In genomic region chr17:72591500-72592241, GRCh38 we compare ENCODE assay signal across 8 cellular contexts.
DNase-seq lines count a peak whose midpoint lies in the region; ATAC-seq and TF ChIP-seq lines count a peak whose summit lies in the region.

No MANE protein-coding gene starts in this region.

- peak overlapping the region; percentile 34 for H2AFZ ChIP-seq in neural cell (ENCODE audit: low read depth, low read length)

- POLR2A ChIA-PET in T-cell (lab: Charles Lee) = no interaction called here

- H3K4me3 ChIP-seq in esophagus (ENCODE audit: low read depth in 1 of 2, low read length in 2 of 2) (peak overlapping the region; percentile 64 to 83), neural cell (ENCODE audit: low read length) (peak overlapping the region; percentile 97)

- H3K27ac ChIP-seq in esophagus (ENCODE audit: low read depth in 2 of 2, low read length in 1 of 2) (peak overlapping the region; percentile 25 to 88), neural cell (ENCODE audit: low read length) (peak overlapping the region; percentile 60)

- H3K4me1 Mint-ChIP-seq in T-cell = peaks cover 28 to 45% (median 33%) of the 10 kb centered on the region in 3 donors

- TF ChIP-seq EP300 in neural cell (conservative IDR thresholded peaks at IDR 0.05; ENCODE audit: poor library complexity, severe bottlenecking) = no peak

- CTCF ChIA-PET in T-cell (lab: Charles Lee) = no interaction called here

- H3K27ac Mint-ChIP-seq in T-cell = peak overlapping the region in 1 of 2 donors; percentile 55

- H3K36me3 Mint-ChIP-seq in T-cell = no peaks in the 10 kb centered on the region

- H3K9me3 ChIP-seq in esophagus (ENCODE audit: control insufficient read depth in 2 of 2, insufficient read depth in 1 of 2, low read depth in 1 of 2, low read length in 1 of 2) = no peaks in the 10 kb centered on the region
- H3K9me3 ChIP-seq in neural cell (ENCODE audit: low read length) = no peaks in the 10 kb centered on the region

- DNase-seq in NCI-H345 (lab: John Stamatoyannopoulos, UW) = peak; percentile 52
- DNase-seq in NCI-H345 treated with DMSO at 0.1 percent for 48 hours (lab: John Stamatoyannopoulos, UW; ENCODE audit: unreplicated experiment) = no peak
- no peak for DNase-seq in T-cell

- peak overlapping the region; percentile 80 to 88 (median 85) for H3K4me3 Mint-ChIP-seq in T-cell

- H3F3A ChIP-seq in neural cell (ENCODE audit: insufficient read depth, low read length, poor library complexity, severe bottlenecking) = no peaks in the 10 kb centered on the region

- ATAC-seq in T-cell (replicated peaks in 1 of 4) = no peak
- ATAC-seq in HG03460 (IDR thresholded peaks at IDR 0.05; ENCODE audit: unreplicated experiment) = no peak
- ATAC-seq in GM21528 (IDR thresholded peaks at IDR 0.05; ENCODE audit: low FRiP score, unreplicated experiment) = no peak
- ATAC-seq in GM18907 (IDR thresholded peaks at IDR 0.05; ENCODE audit: unreplicated experiment) = no peak

- H3K79me2 ChIP-seq in neural cell (replicated peaks; ENCODE audit: insufficient read depth, low read length) = no peaks in the 10 kb centered on the region

- H3K4me2 ChIP-seq in neural cell (ENCODE audit: low read length) = peak overlapping the region; percentile 83

- peaks cover 5 to 11% of the 10 kb centered on the region in 2 donors for H3K4me1 ChIP-seq in esophagus (ENCODE audit: control insufficient read depth in 2 of 2, insufficient read depth in 2 of 2, low read length in 1 of 2)

- H3K9me3 Mint-ChIP-seq in T-cell = no peaks in the 10 kb centered on the region

- no peaks in the 10 kb centered on the region for H4K20me1 ChIP-seq in neural cell (ENCODE audit: insufficient read depth)

- TF ChIP-seq RAD21 in neural cell (conservative IDR thresholded peaks at IDR 0.05) = no peak

- no peaks in the 10 kb centered on the region for H3K9me2 ChIP-seq in neural cell (ENCODE audit: insufficient read depth, low read length)

- H3K36me3 ChIP-seq in esophagus (ENCODE audit: control insufficient read depth in 2 of 2, insufficient read depth in 2 of 2, low read length in 1 of 2) (no peaks in the 10 kb centered on the region), neural cell (ENCODE audit: insufficient read depth, low read length) (no peaks in the 10 kb centered on the region)

- H3K9ac ChIP-seq in neural cell (ENCODE audit: low read length) = peak overlapping the region; percentile 72

- H3K27me3 Mint-ChIP-seq in T-cell = peaks cover 33 to 41% of the 10 kb centered on the region in 2 donors

- WGBS in esophagus, 2 donors = 1 to 2% methylated on average over 56 of the region's 56 CpGs

- H3K27me3 ChIP-seq in esophagus (ENCODE audit: control insufficient read depth in 1 of 2, insufficient read depth in 2 of 2, low read length in 2 of 2) = no peaks in the 10 kb centered on the region
- peaks cover 11% of the 10 kb centered on the region for H3K27me3 ChIP-seq in neural cell (ENCODE audit: insufficient read depth, low read depth, low read length)

- no peak for TF ChIP-seq CTCF in neural cell (IDR thresholded peaks at IDR 0.05; ENCODE audit: poor library complexity, severe bottlenecking)

TF ChIP-seq in neural cell, 6 proteins besides CTCF, POLR2A, EP300 and RAD21:
- TF ChIP-seq REST (IDR thresholded peaks at IDR 0.05; ENCODE audit: borderline replicate concordance) (no peak), TAF1 (IDR thresholded peaks at IDR 0.05; ENCODE audit: low read depth) (no peak), EZH2 (IDR thresholded peaks at IDR 0.05; ENCODE audit: borderline replicate concordance, insufficient read depth, low read length, poor library complexity, severe bottlenecking) (no peak), POLR2AphosphoS5 (IDR thresholded peaks at IDR 0.05) (no peak), MXI1 (conservative IDR thresholded peaks at IDR 0.05; ENCODE audit: poor library complexity, severe bottlenecking) (no peak), SMC3 (conservative IDR thresholded peaks at IDR 0.05; ENCODE audit: poor library complexity) (no peak)
